ENCODE assay signal across 9 cellular contexts in genomic region chr15:90161946-90162345, GRCh38. TPM values are rescaled to one million over a fixed set of nuclear protein-coding genes. Genes with fewer than 3 reads are reported as not detected.
A peak's percentile ranks its signal among the peaks of the same experiment; 100 is the strongest.
DNase-seq lines count a peak whose midpoint lies in the region; ATAC-seq and TF ChIP-seq lines count a peak whose summit lies in the region.
"Had no signal": no experiment of that assay in that cellular context is flagged by ENCODE, and none has a peak within 500 bp of the region (broad histone marks: within the 10 kb centered on the region; RNA-seq: fewer than 3 reads in every experiment).

No MANE protein-coding gene starts in this region.

- H3K27ac Mint-ChIP-seq in activated T-helper 1 cell treated with anti-CD3 and anti-CD28 coated beads, Interleukin-12 subunit alpha, Interleukin-12 subunit beta, Interleukin-2, Interleukin-4 antibody, amounts not matched to agents 30 ng/mL and 10 ng/mL and 1 ng/mL, durations not matched to agents 14 hours and 24 hours and 36 hours = no peak overlapping the region

- no peaks in the 10 kb centered on the region for H3K9me3 Mint-ChIP-seq in activated T-helper 1 cell treated with anti-CD3 and anti-CD28 coated beads, Interleukin-12 subunit alpha, Interleukin-12 subunit beta, Interleukin-2, Interleukin-4 antibody, amounts not matched to agents 30 ng/mL and 10 ng/mL and 1 ng/mL, durations not matched to agents 14 hours and 24 hours and 36 hours

- no peaks in the 10 kb centered on the region for H3K36me3 Mint-ChIP-seq in activated T-helper 1 cell treated with anti-CD3 and anti-CD28 coated beads, Interleukin-12 subunit alpha, Interleukin-12 subunit beta, Interleukin-2, Interleukin-4 antibody, amounts not matched to agents 30 ng/mL and 10 ng/mL and 1 ng/mL, durations not matched to agents 14 hours and 24 hours and 36 hours (ENCODE audit: low read depth)

- WGBS in esophagus squamous epithelium, 2 donors = 29 to 33% methylated on average over 4 of the region's 4 CpGs

- H3K36me3 ChIP-seq in esophagus squamous epithelium = no peaks in the 10 kb centered on the region

- no peak for DNase-seq in GM10266 (ENCODE audit: extremely low spot score)
- peak; percentile 44 for DNase-seq in HT-29 (ENCODE audit: low spot score)
- no peak for DNase-seq in esophagus squamous epithelium (lab: John Stamatoyannopoulos, UW)
- DNase-seq in NCI-H1694 treated with DMSO at 0.1 percent for 48 hours (lab: John Stamatoyannopoulos, UW) = no peak
- no peak for DNase-seq in NK-92 (lab: John Stamatoyannopoulos, UW; ENCODE audit: unreplicated experiment)
- DNase-seq in NCI-H82 (lab: John Stamatoyannopoulos, UW) = no peak
- no peak for DNase-seq in activated T-helper 1 cell treated with anti-CD3 and anti-CD28 coated beads, Interleukin-12 subunit alpha, Interleukin-12 subunit beta, Interleukin-2, Interleukin-4 antibody, amounts not matched to agents 30 ng/mL and 10 ng/mL and 1 ng/mL, durations not matched to agents 14 hours and 24 hours and 36 hours (ENCODE audit: low spot score)
- DNase-seq: COR-L47 had no signal

- ATAC-seq in GM21576 (IDR thresholded peaks at IDR 0.05; ENCODE audit: unreplicated experiment) = peak; percentile 71

- TF ChIP-seq CTCF in GM10266 (IDR thresholded peaks at IDR 0.05; ENCODE audit: control insufficient read depth, insufficient read depth, low read depth, missing control alignments) = peak; percentile 6
- TF ChIP-seq CTCF in esophagus squamous epithelium (IDR thresholded peaks at IDR 0.05) = no peak

- peak in 1 of 4 donors; percentile 16 for TF ChIP-seq POLR2A in esophagus squamous epithelium (IDR thresholded peaks at IDR 0.05)

- intact Hi-C loops in esophagus squamous epithelium (cut with DNase I) = no loop called here
- intact Hi-C loops in activated T-helper 1 cell treated with anti-CD3 and anti-CD28 coated beads, Interleukin-12 subunit alpha, Interleukin-12 subunit beta, Interleukin-2, Interleukin-4 antibody, amounts not matched to agents 30 ng/mL and 10 ng/mL and 1 ng/mL, durations not matched to agents 14 hours and 24 hours and 36 hours (cut with micrococcal nuclease) = no loop called here

- no peaks in the 10 kb centered on the region for H3K9me3 ChIP-seq in esophagus squamous epithelium

- H3K27me3 ChIP-seq in esophagus squamous epithelium = no peaks in the 10 kb centered on the region

- H3K27me3 Mint-ChIP-seq in activated T-helper 1 cell treated with anti-CD3 and anti-CD28 coated beads, Interleukin-12 subunit alpha, Interleukin-12 subunit beta, Interleukin-2, Interleukin-4 antibody, amounts not matched to agents 30 ng/mL and 10 ng/mL and 1 ng/mL, durations not matched to agents 14 hours and 24 hours and 36 hours (ENCODE audit: insufficient read depth) = peaks cover 2% of the 10 kb centered on the region

- peak overlapping the region; percentile 82 to 93 (median 87) for H3K27ac ChIP-seq in esophagus squamous epithelium

- H3K4me3 Mint-ChIP-seq in activated T-helper 1 cell treated with anti-CD3 and anti-CD28 coated beads, Interleukin-12 subunit alpha, Interleukin-12 subunit beta, Interleukin-2, Interleukin-4 antibody, amounts not matched to agents 30 ng/mL and 10 ng/mL and 1 ng/mL, durations not matched to agents 14 hours and 24 hours and 36 hours = no peak overlapping the region

- H3K4me1 ChIP-seq in esophagus squamous epithelium = peaks cover 41 to 99% (median 65%) of the 10 kb centered on the region in 3 donors

- H3K4me1 Mint-ChIP-seq in activated T-helper 1 cell treated with anti-CD3 and anti-CD28 coated beads, Interleukin-12 subunit alpha, Interleukin-12 subunit beta, Interleukin-2, Interleukin-4 antibody, amounts not matched to agents 30 ng/mL and 10 ng/mL and 1 ng/mL, durations not matched to agents 14 hours and 24 hours and 36 hours (ENCODE audit: low read depth) = peaks cover 38% of the 10 kb centered on the region

- no peak overlapping the region for H3K4me3 ChIP-seq in esophagus squamous epithelium

RNA-seq across cellular contexts. Expression of gene SEMA4B, which starts 39.2 kb away (rescaled TPM):
- total RNA-seq in HT-29 (2014; rRNA removed; shearing (Covaris generic)) = 198 and 272 TPM in 2 replicates
- total RNA-seq in esophagus squamous epithelium = 100 to 1,000 TPM in 3 of 4 donors, 10 to 100 TPM in 1; 87.9 to 209 (median 136) TPM
- 17.5 and 18.8 TPM in 2 replicates for total RNA-seq in activated T-helper 1 cell treated with anti-CD3 and anti-CD28 coated beads, Interleukin-12 subunit alpha, Interleukin-12 subunit beta, Interleukin-2, Interleukin-4 antibody, amounts not matched to agents 30 ng/mL and 10 ng/mL and 1 ng/mL, durations not matched to agents 14 hours and 24 hours and 36 hours

RNA-seq across cellular contexts. Expression of gene IDH2, which starts 59.7 kb away (rescaled TPM):
- total RNA-seq in HT-29 (2014; rRNA removed; shearing (Covaris generic)) = 177 and 202 TPM in 2 replicates
- total RNA-seq in esophagus squamous epithelium = 100 to 1,000 TPM in 2 of 4 donors, 10 to 100 TPM in 2; 60.7 to 155 (median 103) TPM
- total RNA-seq in activated T-helper 1 cell treated with anti-CD3 and anti-CD28 coated beads, Interleukin-12 subunit alpha, Interleukin-12 subunit beta, Interleukin-2, Interleukin-4 antibody, amounts not matched to agents 30 ng/mL and 10 ng/mL and 1 ng/mL, durations not matched to agents 14 hours and 24 hours and 36 hours = 94.1 and 96.3 TPM in 2 replicates
